8 cellular contexts compared by ENCODE assay signal in genomic region chr6:30647039-30647801, GRCh38. TPM values are rescaled to one million over a fixed set of nuclear protein-coding genes. Genes with fewer than 3 reads are reported as not detected.
DNase-seq lines count a peak whose midpoint lies in the region; ATAC-seq and TF ChIP-seq lines count a peak whose summit lies in the region.

Gene C6orf136, plus strand, starts transcription at chr6:30647133. Its CDS starts 99 bp downstream, at chr6:30647232.

- H3K4me1 Mint-ChIP-seq in activated T-cell treated with anti-CD3 and anti-CD28 coated beads, Interleukin-2, amount 50 U/mL, for 4 hours (ENCODE audit: low read depth): peaks cover 24% of the 10 kb centered on the region

- no peak for TF ChIP-seq CTCF in PC-9 (conservative IDR thresholded peaks at IDR 0.05)

- H3K27ac ChIP-seq in PC-9 (peak within 1 kb of the TSS; percentile 39; the same call in 1 of the 2 replicates), muscle layer of duodenum (ENCODE audit: low read length) (peak within 1 kb of the TSS; percentile 86)

- peak; percentile 61 for ATAC-seq in GM21619 (IDR thresholded peaks at IDR 0.05; ENCODE audit: unreplicated experiment)
- peak; percentile 80 to 84 for ATAC-seq in activated T-cell treated with anti-CD3 and anti-CD28 coated beads, Interleukin-2, amount 50 U/mL, for 4 hours
- ATAC-seq in esophagus mucosa: peak; percentile 89

- POLR2A ChIA-PET in PC-9 (lab: Charles Lee; ENCODE audit: unreplicated experiment): interaction anchor here (0.7 to 0.9 kb wide), 2 partner anchors 57 to 91 kb away, joined by 3 to 5 read pairs; no protein-coding TSS in a partner anchor

- H3K4me3 Mint-ChIP-seq in activated T-cell treated with anti-CD3 and anti-CD28 coated beads, Interleukin-2, amount 50 U/mL, for 4 hours: peak within 1 kb of the TSS; percentile 87

- H3K9me2 ChIP-seq in PC-9 (ENCODE audit: insufficient read depth): no peaks in the 10 kb centered on the region

- peaks cover 4% of the 10 kb centered on the region; the same call in 1 of the 2 replicates for H4K20me1 ChIP-seq in PC-9 (ENCODE audit: insufficient read depth)

- H3K4me3 ChIP-seq in Jurkat, Clone E6-1 (ENCODE audit: low read length): peak within 1 kb of the TSS; percentile 87
- peak within 1 kb of the TSS; percentile 91 for H3K4me3 ChIP-seq in PC-9
- H3K4me3 ChIP-seq in muscle layer of duodenum (ENCODE audit: low read depth in 1 of 2, low read length in 2 of 2): peak within 1 kb of the TSS; percentile 75 to 90

- intact Hi-C loops in PC-9 (cut with micrococcal nuclease; ENCODE audit: unreplicated experiment): no loop called here

- peak within 1 kb of the TSS; percentile 98 for H2AFZ ChIP-seq in PC-9

- no peaks in the 10 kb centered on the region for H3K27me3 Mint-ChIP-seq in activated T-cell treated with anti-CD3 and anti-CD28 coated beads, Interleukin-2, amount 50 U/mL, for 4 hours (ENCODE audit: low read depth)

- DNase-seq in DMS 273 treated with DMSO at 0.1 percent for 48 hours (lab: John Stamatoyannopoulos, UW): peak; percentile 76
- peak; percentile 92 for DNase-seq in Jurkat, Clone E6-1 (ENCODE audit: low read depth, low spot score)
- DNase-seq in PC-9: peak; percentile 80 to 91
- peak; percentile 69 for DNase-seq in activated T-cell treated with anti-CD3 and anti-CD28 coated beads, Interleukin-2, amount 50 U/mL, for 4 hours
- peak; percentile 80 to 88 for DNase-seq in stimulated activated CD8-positive, alpha-beta memory T cell treated with anti-CD3 and anti-CD28 coated beads, Interleukin-7, amount 100 ng/mL, for 48 hours (ENCODE audit: extremely low read depth in 1 of 2, low read depth in 1 of 2)

- no peaks in the 10 kb centered on the region for H3K9me3 Mint-ChIP-seq in activated T-cell treated with anti-CD3 and anti-CD28 coated beads, Interleukin-2, amount 50 U/mL, for 4 hours

- peaks cover 22% of the 10 kb centered on the region; the same call in 1 of the 2 replicates for H3F3A ChIP-seq in PC-9 (ENCODE audit: insufficient read depth, low read depth)

- H3K27me3 ChIP-seq in PC-9 (ENCODE audit: insufficient read depth, low read depth): no peaks in the 10 kb centered on the region
- no peaks in the 10 kb centered on the region for H3K27me3 ChIP-seq in muscle layer of duodenum (ENCODE audit: low read depth, low read length)

- BruUV-seq in PC-9 (replicated peaks; lab: Mats Ljungman, UMichigan): TSS peak; percentile 41

- peaks cover 7% of the 10 kb centered on the region; the same call in 1 of the 2 replicates for H3K36me3 ChIP-seq in PC-9 (ENCODE audit: low read depth)
- H3K36me3 ChIP-seq in muscle layer of duodenum (ENCODE audit: control insufficient read depth in 1 of 2, insufficient read depth in 2 of 2, low read length in 2 of 2): peaks cover 15 to 25% of the 10 kb centered on the region in 2 donors

- peak within 1 kb of the TSS; percentile 96 for H3K4me2 ChIP-seq in PC-9

- CTCF ChIA-PET in PC-9 (lab: Charles Lee): no interaction called here

- H3K79me2 ChIP-seq in PC-9 (ENCODE audit: low read depth): peaks cover 31% of the 10 kb centered on the region

- peaks cover 8% of the 10 kb centered on the region for H3K4me1 ChIP-seq in PC-9 (replicated peaks; ENCODE audit: insufficient read depth)
- H3K4me1 ChIP-seq in muscle layer of duodenum (ENCODE audit: control insufficient read depth in 1 of 2, insufficient read depth in 2 of 2, low read length in 2 of 2): peaks cover 11 to 16% of the 10 kb centered on the region in 2 donors

- peaks cover 10% of the 10 kb centered on the region for H3K36me3 Mint-ChIP-seq in activated T-cell treated with anti-CD3 and anti-CD28 coated beads, Interleukin-2, amount 50 U/mL, for 4 hours (ENCODE audit: insufficient read depth)

- H3K9me3 ChIP-seq in PC-9 (ENCODE audit: insufficient read depth, low read depth) (no peaks in the 10 kb centered on the region), muscle layer of duodenum (ENCODE audit: control insufficient read depth in 1 of 2, low read length in 2 of 2) (no peaks in the 10 kb centered on the region)

RNA-seq across cellular contexts. Expression of gene C6orf136, which starts in this region (rescaled TPM):
- 32.3 TPM for polyA plus RNA-seq in Jurkat, Clone E6-1 (2012; ENCODE audit: insufficient read depth, insufficient read length)
- total RNA-seq in PC-9 (2021): 21.2 and 33.3 TPM in 2 replicates
- total RNA-seq in activated T-cell treated with anti-CD3 and anti-CD28 coated beads, Interleukin-2, amount 50 U/mL, for 4 hours: 10 to 100 TPM; 34.7 to 36.7 (median 36.6) TPM
- 10.0 TPM for total RNA-seq in esophagus mucosa

Comparison
In these comparisons a context has a peak if more than half of its experiments do, and no peak if none do; other contexts are left out.
1. Peak in every context shown above with its lines: DNase-seq, ATAC-seq, H3K4me3 ChIP-seq and H3K27ac ChIP-seq.